In the genomic region with DNA sequence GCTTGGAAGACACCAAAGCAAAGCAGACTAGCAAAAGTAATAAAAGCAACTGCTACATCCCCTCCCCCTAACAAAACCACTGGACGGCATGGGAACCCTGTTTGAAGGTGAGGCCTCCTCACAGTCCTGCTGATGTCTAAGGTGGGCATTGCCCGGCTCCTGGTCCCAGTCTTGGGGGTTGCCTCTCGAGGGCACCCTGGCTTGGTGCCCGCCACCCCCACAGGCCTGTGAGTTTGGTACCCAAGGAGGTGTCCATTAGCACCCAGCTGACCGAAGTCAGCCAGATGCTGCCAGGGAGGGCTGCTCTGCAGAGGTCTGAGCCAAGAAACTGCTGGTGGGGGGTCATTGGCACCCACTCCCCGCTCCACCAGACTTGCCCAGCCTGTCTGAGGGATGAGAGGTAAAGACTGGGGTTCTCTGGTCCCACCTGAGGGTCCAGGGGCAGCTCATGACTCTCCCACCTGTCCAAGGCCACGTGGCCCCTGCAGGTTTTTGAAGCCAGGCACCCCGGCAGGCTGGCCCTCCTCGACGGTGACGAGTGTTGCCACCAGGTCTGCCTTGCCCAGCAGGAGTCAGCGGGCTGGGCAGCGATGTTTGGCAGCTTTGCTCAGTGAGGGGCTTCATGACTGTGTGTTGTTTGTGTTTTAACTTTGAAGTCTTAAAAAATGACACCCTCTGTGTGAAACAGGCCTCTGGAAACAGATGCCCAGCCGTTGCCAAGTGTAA, we compare ENCODE assay signal across 17 cellular contexts. TPM values are rescaled to one million over a fixed set of nuclear protein-coding genes. Genes with fewer than 3 reads are reported as not detected.
DNase-seq lines count a peak whose midpoint lies in the region; ATAC-seq and TF ChIP-seq lines count a peak whose summit lies in the region.
"Had no signal": no experiment of that assay in that cellular context is flagged by ENCODE, and none has a peak within 500 bp of the region (broad histone marks: within the 10 kb centered on the region; RNA-seq: fewer than 3 reads in every experiment).

No MANE protein-coding gene starts in this region.

- H3K36me3 ChIP-seq in H7 (replicated peaks; ENCODE audit: control insufficient read depth, insufficient read depth, low read length) (peaks cover 2% of the 10 kb centered on the region), SK-N-MC (ENCODE audit: insufficient read depth, low read length) (no peaks in the 10 kb centered on the region), mesenchymal stem cell (ENCODE audit: control insufficient read depth in 1 of 2, insufficient read depth in 2 of 2, low read depth in 1 of 2, low read length in 2 of 2) (no peaks in the 10 kb centered on the region), smooth muscle cell (ENCODE audit: low read depth) (no peaks in the 10 kb centered on the region)
- no peaks in the 10 kb centered on the region for H3K36me3 ChIP-seq in CD8-positive, alpha-beta T cell (ENCODE audit: insufficient read depth, low read length)

- POLR2A ChIA-PET in CD8-positive, alpha-beta T cell (lab: Charles Lee) = no interaction called here

- no peaks in the 10 kb centered on the region for H3K79me1 ChIP-seq in mesenchymal stem cell (replicated peaks; ENCODE audit: low read length, poor library complexity, severe bottlenecking)

- no peak overlapping the region for H3K14ac ChIP-seq in mesenchymal stem cell (ENCODE audit: low read length in 2 of 2)

- peak overlapping the region; percentile 37 for H2AK5ac ChIP-seq in mesenchymal stem cell (ENCODE audit: low read length, severe bottlenecking)

- H3K9me3 ChIP-seq in SK-N-MC (ENCODE audit: low read depth, low read length) (no peaks in the 10 kb centered on the region), mesenchymal stem cell (ENCODE audit: control insufficient read depth, low read length) (no peaks in the 10 kb centered on the region), smooth muscle cell (replicated peaks; ENCODE audit: low read depth) (no peaks in the 10 kb centered on the region)
- H3K9me3 ChIP-seq in CD8-positive, alpha-beta T cell (ENCODE audit: low read length) = no peaks in the 10 kb centered on the region
- H3K9me3 ChIP-seq: BLaER1 had no signal

- peak overlapping the region; percentile 75 for H3K27ac ChIP-seq in SK-N-MC
- H3K27ac ChIP-seq in mesenchymal stem cell (ENCODE audit: low read length, poor library complexity, severe bottlenecking) = no peak overlapping the region
- H3K27ac ChIP-seq in smooth muscle cell (ENCODE audit: low read depth) = no peak overlapping the region
- H3K27ac ChIP-seq in CD8-positive, alpha-beta T cell (ENCODE audit: low read depth, low read length) = no peak overlapping the region
- H3K27ac ChIP-seq: BLaER1, KMS-11 had no signal

- no peaks in the 10 kb centered on the region for H4K20me1 ChIP-seq in smooth muscle cell (ENCODE audit: low read depth)

- no peak overlapping the region for H2BK5ac ChIP-seq in mesenchymal stem cell (ENCODE audit: low read depth, low read length, poor library complexity, severe bottlenecking)

- ATAC-seq in CD8-positive, alpha-beta T cell = no peak
- ATAC-seq: HCT116 had no signal

- no peaks in the 10 kb centered on the region for H3K4me1 Mint-ChIP-seq in CD8-positive, alpha-beta T cell (ENCODE audit: low read depth)
- H3K4me1 Mint-ChIP-seq: CD8-positive, alpha-beta memory T cell had no signal

- no peak overlapping the region for H3K23ac ChIP-seq in mesenchymal stem cell (ENCODE audit: low read length in 2 of 2)

- H2AFZ ChIP-seq in mesenchymal stem cell (ENCODE audit: low read depth, low read length) (no peak overlapping the region), smooth muscle cell (ENCODE audit: low read depth) (no peak overlapping the region)
- H2AFZ ChIP-seq: GM23338 had no signal

- no peak overlapping the region for H3K4me3 ChIP-seq in H7 (ENCODE audit: insufficient read depth, low read depth, low read length)
- peak overlapping the region; percentile 64 for H3K4me3 ChIP-seq in SK-N-MC
- no peak overlapping the region for H3K4me3 ChIP-seq in mesenchymal stem cell (ENCODE audit: insufficient read depth in 1 of 2, low read depth in 1 of 2, low read length in 2 of 2)
- H3K4me3 ChIP-seq in smooth muscle cell = no peak overlapping the region
- no peak overlapping the region for H3K4me3 ChIP-seq in CD8-positive, alpha-beta T cell (ENCODE audit: low read depth, low read length)
- H3K4me3 ChIP-seq: BLaER1, GM23338 had no signal

- no peak overlapping the region for H4K91ac ChIP-seq in mesenchymal stem cell (ENCODE audit: low read length)

- DNase-seq in H7 (peak; percentile 48), SK-N-MC (ENCODE audit: low read depth, low spot score) (no peak), mesenchymal stem cell (no peak), smooth muscle cell (lab: John Stamatoyannopoulos, UW; ENCODE audit: unreplicated experiment) (no peak), pons (ENCODE audit: low spot score) (no peak), OCI-M2 (lab: John Stamatoyannopoulos, UW; ENCODE audit: unreplicated experiment) (no peak)
- DNase-seq in CD8-positive, alpha-beta T cell = no peak
- DNase-seq: CD8-positive, alpha-beta memory T cell; COR-L47; DMS 273 treated with DMSO at 0.1 percent for 48 hours; DMS53; DND-41 had no signal

- H3K4me2 ChIP-seq in mesenchymal stem cell (ENCODE audit: low read length, poor library complexity, severe bottlenecking) (no peak overlapping the region), smooth muscle cell (peak overlapping the region; percentile 22)
- H3K4me2 ChIP-seq: BLaER1, GM23338, KMS-11 had no signal

- peak overlapping the region in 1 of 2 experiments; percentile 12 for H2BK12ac ChIP-seq in mesenchymal stem cell (ENCODE audit: low read length in 2 of 2)

- no peak overlapping the region for H2BK15ac ChIP-seq in mesenchymal stem cell (ENCODE audit: low read depth, poor library complexity, severe bottlenecking)

- WGBS in mesenchymal stem cell = 79% methylated on average over 14 of the region's 14 CpGs
- 84% methylated on average over 14 of the region's 14 CpGs for WGBS in smooth muscle cell (ENCODE audit: low lambda C conversion rate)

- no peak overlapping the region for H3K18ac ChIP-seq in mesenchymal stem cell (ENCODE audit: low read depth in 1 of 2, low read length in 2 of 2)

- H2BK120ac ChIP-seq in mesenchymal stem cell (ENCODE audit: low read depth, low read length) = no peak overlapping the region

- H3F3A ChIP-seq in smooth muscle cell (ENCODE audit: low read depth) = peaks cover 8% of the 10 kb centered on the region

- H3K9ac ChIP-seq in SK-N-MC (ENCODE audit: insufficient read length) (no peak overlapping the region), mesenchymal stem cell (ENCODE audit: low read length) (no peak overlapping the region), smooth muscle cell (ENCODE audit: low read depth) (no peak overlapping the region)
- H3K9ac ChIP-seq: BLaER1, KMS-11 had no signal

- no peak overlapping the region for H3K4ac ChIP-seq in mesenchymal stem cell (ENCODE audit: low read depth in 1 of 2, low read length in 2 of 2)

- H3K4me1 ChIP-seq in mesenchymal stem cell (ENCODE audit: control insufficient read depth, insufficient read depth, low read depth, low read length) (peaks cover 18% of the 10 kb centered on the region), smooth muscle cell (ENCODE audit: low read depth) (peaks cover 15% of the 10 kb centered on the region)
- no peaks in the 10 kb centered on the region for H3K4me1 ChIP-seq in CD8-positive, alpha-beta T cell (ENCODE audit: insufficient read depth, low read length)

- H4K8ac ChIP-seq in mesenchymal stem cell (ENCODE audit: low read length) = no peak overlapping the region

- H3K4me3 Mint-ChIP-seq in CD8-positive, alpha-beta T cell = no peak overlapping the region
- H3K4me3 Mint-ChIP-seq: CD14-positive monocyte; CD8-positive, alpha-beta memory T cell; GM23338 had no signal

- TF ChIP-seq CTCF in smooth muscle cell (IDR thresholded peaks at IDR 0.05; ENCODE audit: borderline replicate concordance, insufficient read depth, poor library complexity, severe bottlenecking) = no peak
- no peak for TF ChIP-seq CTCF in CD8-positive, alpha-beta T cell (IDR thresholded peaks at IDR 0.05)

- CTCF ChIA-PET in CD8-positive, alpha-beta T cell (lab: Charles Lee) = interaction anchor here (1.1 kb wide), 1 partner anchor 20 kb away, joined by 3 read pairs; no protein-coding TSS in a partner anchor

- H3K27me3 Mint-ChIP-seq in CD8-positive, alpha-beta T cell (ENCODE audit: low read depth) = no peaks in the 10 kb centered on the region

- no peak overlapping the region for H3K27ac Mint-ChIP-seq in CD8-positive, alpha-beta T cell
- H3K27ac Mint-ChIP-seq: CD14-positive monocyte; CD8-positive, alpha-beta memory T cell had no signal

- no peaks in the 10 kb centered on the region for H3K9me3 Mint-ChIP-seq in CD8-positive, alpha-beta T cell
- H3K9me3 Mint-ChIP-seq: CD14-positive monocyte; CD8-positive, alpha-beta memory T cell; GM23338 had no signal

- H3K27me3 ChIP-seq in H7 (ENCODE audit: control insufficient read depth, insufficient read depth, low read length) (no peaks in the 10 kb centered on the region), mesenchymal stem cell (ENCODE audit: control insufficient read depth in 1 of 2, insufficient read depth in 1 of 2, low read length in 2 of 2) (peaks cover 0 to 13% of the 10 kb centered on the region in 2 experiments), smooth muscle cell (ENCODE audit: low read depth) (no peaks in the 10 kb centered on the region)
- H3K27me3 ChIP-seq in CD8-positive, alpha-beta T cell (ENCODE audit: insufficient read depth, low read length) = no peaks in the 10 kb centered on the region
- H3K27me3 ChIP-seq: BLaER1 had no signal

- no peaks in the 10 kb centered on the region for H3K79me2 ChIP-seq in smooth muscle cell (ENCODE audit: low read depth)

- no peaks in the 10 kb centered on the region for H3K36me3 Mint-ChIP-seq in CD8-positive, alpha-beta T cell
- H3K36me3 Mint-ChIP-seq: CD14-positive monocyte had no signal

- intact Hi-C loops in CD8-positive, alpha-beta T cell (cut with DNase I, micrococcal nuclease) = no loop called here

RNA-seq across cellular contexts. Expression of gene LRRC75A, which starts 18.5 kb away (rescaled TPM):
- total RNA-seq in H7 (2014; rRNA removed; shearing (Covaris generic)) = 3.3 and 5.9 TPM in 2 replicates
- polyA plus RNA-seq in mesenchymal stem cell (2013, experiment 1 of 2) = 0.44 TPM
- 0.48 TPM for polyA plus RNA-seq in mesenchymal stem cell (2013, experiment 2 of 2)
- 0.76 and 2.7 TPM in 2 replicates for total RNA-seq in smooth muscle cell
- 0.70 and 2.2 TPM in 2 replicates for polyA plus RNA-seq in smooth muscle cell
- 1 to 10 TPM; 1.7 TPM for total RNA-seq in CD8-positive, alpha-beta T cell

RNA-seq across cellular contexts. Expression of gene TRPV2, which starts 58.1 kb away (rescaled TPM):
- total RNA-seq in H7 (2014; rRNA removed; shearing (Covaris generic)) = 1.8 and 5.5 TPM in 2 replicates
- 116 TPM for polyA plus RNA-seq in mesenchymal stem cell (2013, experiment 1 of 2)
- 113 TPM for polyA plus RNA-seq in mesenchymal stem cell (2013, experiment 2 of 2)
- total RNA-seq in smooth muscle cell = 51.4 and 58.0 TPM in 2 replicates
- polyA plus RNA-seq in smooth muscle cell = 65.6 and 92.9 TPM in 2 replicates
- 10 to 100 TPM; 37.1 to 37.4 TPM for total RNA-seq in CD8-positive, alpha-beta T cell
